ENCODE assay signal across 1 cellular context in genomic region chr3:147355104-147355854, GRCh38.
A peak's percentile ranks its signal among the peaks of the same experiment; 100 is the strongest.
TF ChIP-seq lines count a peak whose summit lies in the region.

No MANE protein-coding gene starts in this region.

TF ChIP-seq in WTC11, 78 proteins besides CTCF, POLR2A, EP300 and RAD21:
- TF ChIP-seq, protein P1, sequence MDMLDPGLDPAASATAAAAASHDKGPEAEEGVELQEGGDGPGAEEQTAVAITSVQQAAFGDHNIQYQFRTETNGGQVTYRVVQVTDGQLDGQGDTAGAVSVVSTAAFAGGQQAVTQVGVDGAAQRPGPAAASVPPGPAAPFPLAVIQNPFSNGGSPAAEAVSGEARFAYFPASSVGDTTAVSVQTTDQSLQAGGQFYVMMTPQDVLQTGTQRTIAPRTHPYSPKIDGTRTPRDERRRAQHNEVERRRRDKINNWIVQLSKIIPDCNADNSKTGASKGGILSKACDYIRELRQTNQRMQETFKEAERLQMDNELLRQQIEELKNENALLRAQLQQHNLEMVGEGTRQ (CRISPR knock-in tag; IDR thresholded peaks at IDR 0.05) = peak; percentile 41; the same call in 1 of the 2 replicates
- no peak for TF ChIP-seq ZNF232 (CRISPR knock-in tag; IDR thresholded peaks at IDR 0.05)
